ENCODE assay signal across 23 cellular contexts in genomic region chr4:184699941-184700340, GRCh38.
"Had no signal": no experiment of that assay in that cellular context is flagged by ENCODE, and none has a peak within 500 bp of the region (broad histone marks: within the 10 kb centered on the region; RNA-seq: fewer than 3 reads in every experiment).

No MANE protein-coding gene starts in this region.

- ATAC-seq: activated T-cell treated with anti-CD3 and anti-CD28 coated beads, Interleukin-2, amount 50 U/mL, for 4 hours; body of pancreas; psoas muscle; stimulated activated effector memory CD8-positive, alpha-beta T cell treated with anti-CD3 and anti-CD28 coated beads, Interleukin-12 subunit alpha, Interleukin-12 subunit beta, amount 100 ng/mL, for 72 hours; T-cell had no signal

- H3K36me3 ChIP-seq: thyroid gland, uterus had no signal

- H3K4me1 ChIP-seq: body of pancreas, psoas muscle, thyroid gland, uterus had no signal

- H3K4me1 Mint-ChIP-seq: immature natural killer cell; nephron progenitor cell; stimulated activated effector memory CD8-positive, alpha-beta T cell treated with anti-CD3 and anti-CD28 coated beads, Interleukin-12 subunit alpha, Interleukin-12 subunit beta, amount 100 ng/mL, for 72 hours; T-cell had no signal

- H3K27me3 ChIP-seq: adrenal gland, body of pancreas, esophagus squamous epithelium, sigmoid colon, thyroid gland, uterus had no signal

- H3K4me3 Mint-ChIP-seq: activated T-cell treated with anti-CD3 and anti-CD28 coated beads, Interleukin-2, amount 50 U/mL, for 4 hours; immature natural killer cell; nephron progenitor cell; stimulated activated effector memory CD8-positive, alpha-beta T cell treated with anti-CD3 and anti-CD28 coated beads, Interleukin-12 subunit alpha, Interleukin-12 subunit beta, amount 100 ng/mL, for 72 hours; T-cell had no signal

- DNase-seq: activated CD4-positive, alpha-beta T cell treated with anti-CD3 and anti-CD28 coated beads, Interleukin-2, amount 50 U/mL, for 48 hours; activated CD4-positive, CD25-positive, alpha-beta regulatory T cell treated with anti-CD3 and anti-CD28 coated beads, Interleukin-2, amount 50 U/mL, for 72 hours; activated effector memory CD4-positive, alpha-beta T cell treated with Interleukin-2 at 50 U/mL for 16 hours; activated naive CD4-positive, alpha-beta T cell treated with anti-CD3 and anti-CD28 coated beads, Interleukin-2, amount 50 U/mL, for 16 hours; activated T-cell treated with anti-CD3 and anti-CD28 coated beads, Interleukin-2, amount 50 U/mL, for 4 hours; adrenal gland; body of pancreas; central memory CD4-positive, alpha-beta T cell; cortex of kidney; effector CD8-positive, alpha-beta T cell; esophagus squamous epithelium; foreskin melanocyte; immature natural killer cell; nephron progenitor cell; occipital lobe; psoas muscle; sigmoid colon; stimulated activated CD4-positive, alpha-beta T cell treated with anti-CD3 and anti-CD28 coated beads, Interleukin-12 subunit alpha, Interleukin-12 subunit beta, amount 100 ng/mL, for 4 hours; T-cell; T-helper 9 cell; thyroid gland; uterus had no signal

- H3K9me3 ChIP-seq: adrenal gland, body of pancreas, esophagus squamous epithelium, psoas muscle, sigmoid colon, thyroid gland, uterus had no signal

- H3K27me3 Mint-ChIP-seq: T-cell had no signal

- H3K27ac Mint-ChIP-seq: nephron progenitor cell, T-cell had no signal

- H3K9me3 Mint-ChIP-seq: activated T-cell treated with anti-CD3 and anti-CD28 coated beads, Interleukin-2, amount 50 U/mL, for 4 hours; immature natural killer cell; nephron progenitor cell; stimulated activated effector memory CD8-positive, alpha-beta T cell treated with anti-CD3 and anti-CD28 coated beads, Interleukin-12 subunit alpha, Interleukin-12 subunit beta, amount 100 ng/mL, for 72 hours; T-cell had no signal

- H3K4me3 ChIP-seq: adrenal gland, body of pancreas, esophagus squamous epithelium, psoas muscle, sigmoid colon, thyroid gland, uterus had no signal

- H3K27ac ChIP-seq: adrenal gland, body of pancreas, esophagus squamous epithelium, psoas muscle, sigmoid colon, thyroid gland, uterus had no signal
